11 cellular contexts compared by ENCODE assay signal in the genomic region with DNA sequence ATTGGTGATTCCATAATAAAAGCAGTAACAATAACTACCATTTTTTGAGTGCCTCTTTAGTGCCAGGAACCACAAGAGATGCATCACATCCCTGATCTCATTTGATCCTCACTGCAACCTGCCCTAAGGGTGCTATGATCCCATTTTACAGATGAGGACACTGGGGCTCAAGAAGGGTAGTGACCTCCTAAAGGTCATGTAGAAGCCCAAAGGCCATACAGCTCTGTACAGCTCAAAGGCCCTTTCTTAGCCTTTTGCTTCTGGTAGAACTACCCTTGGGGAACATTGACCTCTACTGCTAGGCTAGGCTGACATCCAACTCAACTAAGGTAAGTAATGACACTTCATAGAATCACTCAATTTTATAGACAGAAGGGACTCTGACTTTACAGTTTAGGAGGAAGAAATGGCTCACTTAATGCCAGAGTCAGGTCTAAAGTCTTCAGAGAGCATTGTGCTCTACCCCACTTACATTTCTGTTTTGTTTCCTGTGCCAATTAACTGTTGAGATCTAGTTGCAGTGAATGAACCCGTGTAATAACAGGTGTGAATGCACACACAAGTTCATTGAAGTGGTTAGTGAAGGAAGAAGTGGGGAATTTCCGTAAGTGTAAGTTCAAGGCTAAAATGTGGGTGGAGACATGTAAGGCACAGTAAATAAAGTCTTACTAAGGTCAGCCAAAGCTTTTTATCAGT. TPM values are rescaled to one million over a fixed set of nuclear protein-coding genes. Genes with fewer than 3 reads are reported as not detected.
A peak's percentile ranks its signal among the peaks of the same experiment; 100 is the strongest.
DNase-seq lines count a peak whose midpoint lies in the region; ATAC-seq and TF ChIP-seq lines count a peak whose summit lies in the region.
"Had no signal": no experiment of that assay in that cellular context is flagged by ENCODE, and none has a peak within 500 bp of the region (broad histone marks: within the 10 kb centered on the region; RNA-seq: fewer than 3 reads in every experiment).

No MANE protein-coding gene starts in this region.

- CTCF ChIA-PET in activated CD4-positive, alpha-beta memory T cell treated with anti-CD3 and anti-CD28 coated beads for 36 hours (lab: Charles Lee) = interaction anchor here (0.8 to 1.3 kb wide), 2 partner anchors 23 to 213 kb away, joined by 3 to 8 read pairs; no protein-coding TSS in a partner anchor
- CTCF ChIA-PET in RWPE1 (lab: Yijun Ruan, JAX) = interaction anchor here (0.5 to 1.0 kb wide), 3 partner anchors 10 to 212 kb away, joined by 3 to 4 read pairs (median 3); no protein-coding TSS in a partner anchor

- H3K27me3 Mint-ChIP-seq in activated T-cell treated with anti-CD3 and anti-CD28 coated beads, Interleukin-2, amount 50 U/mL, for 24 hours = no peaks in the 10 kb centered on the region
- no peaks in the 10 kb centered on the region for H3K27me3 Mint-ChIP-seq in activated CD4-positive, alpha-beta memory T cell treated with anti-CD3 and anti-CD28 coated beads for 36 hours

- H3K27ac ChIP-seq in thymus (ENCODE audit: low read depth) (peak overlapping the region; percentile 98), RWPE1 (no peak overlapping the region)

- H3K4me1 Mint-ChIP-seq in activated T-cell treated with anti-CD3 and anti-CD28 coated beads, Interleukin-2, amount 50 U/mL, for 24 hours (ENCODE audit: low read depth) = peaks cover 58% of the 10 kb centered on the region
- H3K4me1 Mint-ChIP-seq in activated CD4-positive, alpha-beta memory T cell treated with anti-CD3 and anti-CD28 coated beads for 36 hours (ENCODE audit: low read depth) = peaks cover 40% of the 10 kb centered on the region

- 2% methylated on average over 2 of the region's 2 CpGs for WGBS in thymus

- peak overlapping the region; percentile 23 for H3K4me3 ChIP-seq in thymus (ENCODE audit: low read length)

- no peaks in the 10 kb centered on the region for H3K9me3 ChIP-seq in thymus (ENCODE audit: control insufficient read depth)

- intact Hi-C loops in activated CD4-positive, alpha-beta memory T cell treated with anti-CD3 and anti-CD28 coated beads for 36 hours (cut with micrococcal nuclease) = loop anchor here (2.0 to 5.0 kb wide), 2 partner anchors 211 to 228 kb away; no protein-coding TSS in a partner anchor

- POLR2A ChIA-PET in activated CD4-positive, alpha-beta memory T cell treated with anti-CD3 and anti-CD28 coated beads for 36 hours (lab: Charles Lee) = no interaction called here
- POLR2A ChIA-PET in RWPE1 (lab: Yijun Ruan, JAX; ENCODE audit: low non-redundant PET) = interaction anchor here (1.3 kb wide), 1 partner anchor 10 kb away, joined by 4 read pairs; a partner anchor contains a TSS

- H3K9me3 Mint-ChIP-seq in activated T-cell treated with anti-CD3 and anti-CD28 coated beads, Interleukin-2, amount 50 U/mL, for 24 hours = no peaks in the 10 kb centered on the region
- H3K9me3 Mint-ChIP-seq in activated CD4-positive, alpha-beta memory T cell treated with anti-CD3 and anti-CD28 coated beads for 36 hours = no peaks in the 10 kb centered on the region

- H3K27ac Mint-ChIP-seq in activated T-cell treated with anti-CD3 and anti-CD28 coated beads, Interleukin-2, amount 50 U/mL, for 24 hours = peak overlapping the region; percentile 80
- peak overlapping the region; percentile 85 for H3K27ac Mint-ChIP-seq in activated CD4-positive, alpha-beta memory T cell treated with anti-CD3 and anti-CD28 coated beads for 36 hours

- no peak for TF ChIP-seq CTCF in RWPE1 (conservative IDR thresholded peaks at IDR 0.05; ENCODE audit: low read depth)

- ATAC-seq in left lobe of liver = peak; percentile 56
- ATAC-seq: SK-N-SH treated with all-trans-retinoic acid at 6 μM for 48 hours had no signal

- H3K4me1 ChIP-seq in thymus (ENCODE audit: control insufficient read depth, insufficient read depth, low read length) = peaks cover 31% of the 10 kb centered on the region

- no peak for DNase-seq in activated T-cell treated with anti-CD3 and anti-CD28 coated beads, Interleukin-2, amount 50 U/mL, for 24 hours
- DNase-seq in activated T-cell treated with anti-CD3 and anti-CD28 coated beads, Interleukin-2, amount 50 U/mL, for 1 hour = no peak
- DNase-seq in activated CD4-positive, alpha-beta memory T cell treated with anti-CD3 and anti-CD28 coated beads for 36 hours = no peak
- no peak for DNase-seq in left lobe of liver (ENCODE audit: low spot score)
- no peak for DNase-seq in dermis blood vessel endothelial cell
- DNase-seq in KG1 (lab: John Stamatoyannopoulos, UW) = no peak
- DNase-seq in RWPE1 (ENCODE audit: low spot score) = no peak
- DNase-seq: NCI-H187 treated with DMSO at 0.1 percent for 48 hours; stimulated activated CD4-positive, alpha-beta T cell treated with anti-CD3 and anti-CD28 coated beads, Interleukin-2, amount 100 ng/mL, for 24 hours had no signal

- H3K27me3 ChIP-seq in thymus (ENCODE audit: control insufficient read depth, insufficient read depth) = no peaks in the 10 kb centered on the region

- peaks cover 16% of the 10 kb centered on the region for H3K36me3 ChIP-seq in thymus (ENCODE audit: control insufficient read depth, insufficient read depth)

- H3K4me3 Mint-ChIP-seq in activated T-cell treated with anti-CD3 and anti-CD28 coated beads, Interleukin-2, amount 50 U/mL, for 24 hours = no peak overlapping the region
- H3K4me3 Mint-ChIP-seq in activated CD4-positive, alpha-beta memory T cell treated with anti-CD3 and anti-CD28 coated beads for 36 hours = no peak overlapping the region

- peaks cover 80% of the 10 kb centered on the region for H3K36me3 Mint-ChIP-seq in activated T-cell treated with anti-CD3 and anti-CD28 coated beads, Interleukin-2, amount 50 U/mL, for 24 hours (ENCODE audit: low read depth)
- H3K36me3 Mint-ChIP-seq in activated CD4-positive, alpha-beta memory T cell treated with anti-CD3 and anti-CD28 coated beads for 36 hours = peaks cover 48% of the 10 kb centered on the region

RNA-seq across cellular contexts. Expression of a gene that starts 10.7 kb away (rescaled TPM):
- 10 to 100 TPM; 11.5 to 13.0 TPM for total RNA-seq in activated CD4-positive, alpha-beta memory T cell treated with anti-CD3 and anti-CD28 coated beads for 36 hours
- 8.6 TPM for total RNA-seq in left lobe of liver
- polyA plus RNA-seq in thymus = 14.1 TPM
- total RNA-seq in dermis blood vessel endothelial cell = 6.6 and 8.4 TPM in 2 replicates
